In genomic region chr6:42561986-42562385, GRCh38 we compare ENCODE assay signal across 24 cellular contexts. TPM values are rescaled to one million over a fixed set of nuclear protein-coding genes. Genes with fewer than 3 reads are reported as not detected.
DNase-seq lines count a peak whose midpoint lies in the region; ATAC-seq, FAIRE-seq and TF ChIP-seq lines count a peak whose summit lies in the region.
"Had no signal": no experiment of that assay in that cellular context is flagged by ENCODE, and none has a peak within 500 bp of the region (broad histone marks: within the 10 kb centered on the region; RNA-seq: fewer than 3 reads in every experiment).

No MANE protein-coding gene starts in this region.

- H3K4me3 ChIP-seq in HepG2 (replicated peaks in 1 of 3; ENCODE audit: insufficient read depth in 1 of 3, low read depth in 2 of 3, low read length in 3 of 3) (no peak overlapping the region), right lobe of liver (no peak overlapping the region), HEK293 (ENCODE audit: low read depth, low read length) (no peak overlapping the region)
- H3K4me3 ChIP-seq: BLaER1, GM12878 had no signal

- no peak for FAIRE-seq in HepG2 (lab: Jason Lieb, UNC)
- FAIRE-seq: A204.1, GM12878, GM12892, GM18507 had no signal

- H3K9me3 ChIP-seq in HepG2 (ENCODE audit: low read length) (no peaks in the 10 kb centered on the region), right lobe of liver (no peaks in the 10 kb centered on the region), HEK293 (ENCODE audit: control insufficient read depth, insufficient read depth, low read depth, low read length) (no peaks in the 10 kb centered on the region)
- H3K9me3 ChIP-seq: BE2C, BLaER1 had no signal

- H4K20me1 ChIP-seq in HepG2 (ENCODE audit: insufficient read depth, low read length) = 0 out of 2 replicates have a peak, but pooled peaks cover 16% of the 10 kb centered on the region

- peaks cover 27% of the 10 kb centered on the region for H3K79me2 ChIP-seq in HepG2 (ENCODE audit: insufficient read depth, low read length)

- in situ Hi-C loops in HepG2 (cut with HindIII; ENCODE audit: extremely low pct_ligation_motif_present, low pct_unique_long_range_greater_than_20kb) = no loop called here

- intact Hi-C loops in HepG2 (cut with micrococcal nuclease; ENCODE audit: unreplicated experiment) (loop anchor here (10.0 kb wide), 1 partner anchor 183 kb away; the partner anchor contains the start of gene TBCC), right lobe of liver (cut with DNase I) (no loop called here)

- no peak overlapping the region for H2AFZ ChIP-seq in HepG2 (ENCODE audit: low read length)

- no peak for TF ChIP-seq RAD21 in HepG2 (CRISPR knock-in tag; IDR thresholded peaks at IDR 0.05)

- no peak overlapping the region for H3K4me2 ChIP-seq in HepG2 (ENCODE audit: low read depth, low read length)
- H3K4me2 ChIP-seq: BLaER1 had no signal

- TF ChIP-seq POLR2A in HepG2 (IDR thresholded peaks at IDR 0.05; ENCODE audit: insufficient read depth in 1 of 2, low read depth in 2 of 2, low read length in 2 of 2) (no peak), right lobe of liver (IDR thresholded peaks at IDR 0.05) (no peak)

- POLR2A ChIA-PET in HepG2 (lab: Yijun Ruan, JAX) (no interaction called here), HEK293 (lab: Yijun Ruan, JAX) (no interaction called here)

- H3K36me3 ChIP-seq in HepG2 (replicated peaks in 1 of 2; ENCODE audit: control insufficient read depth in 1 of 2, insufficient read depth in 2 of 2, low read length in 2 of 2) (no peaks in the 10 kb centered on the region), right lobe of liver (no peaks in the 10 kb centered on the region), HEK293 (ENCODE audit: control insufficient read depth in 2 of 2, insufficient read depth in 1 of 2, low read length in 2 of 2) (peaks cover 2 to 4% of the 10 kb centered on the region in 2 experiments; a peak in 1 of 3 replicates)

- DNase-seq in HepG2 (ENCODE audit: low spot score) (no peak), right lobe of liver (no peak), NCI-H1105 treated with DMSO at 0.1 percent for 48 hours (lab: John Stamatoyannopoulos, UW) (no peak)
- DNase-seq: 8988T; ACHN; BE2C; C1 segment of cervical spinal cord; CD4-positive, alpha-beta memory T cell; CD4-positive, CD25-positive, alpha-beta regulatory T cell; CD8-positive, alpha-beta memory T cell; COR-L47; DMS 273 treated with DMSO at 0.1 percent for 48 hours; DMS153; DMS79; DND-41; EL; GDM1 had no signal

- ATAC-seq in HepG2 (no peak), right lobe of liver (no peak), HG03095 (IDR thresholded peaks at IDR 0.05; ENCODE audit: unreplicated experiment) (no peak)
- ATAC-seq: GM12878 had no signal

- H3K4me1 ChIP-seq in HepG2 (ENCODE audit: insufficient read depth, low read length) (peaks cover 32% of the 10 kb centered on the region), right lobe of liver (peaks cover 0 to 7% (median 2%) of the 10 kb centered on the region in 4 donors), HEK293 (ENCODE audit: control insufficient read depth, insufficient read depth, low read length) (no peaks in the 10 kb centered on the region)
- H3K4me1 ChIP-seq: BE2C had no signal

- H3K27ac ChIP-seq in HepG2 (ENCODE audit: extremely low read length, insufficient read depth, low read length) (no peak overlapping the region), right lobe of liver (no peak overlapping the region), HEK293 (ENCODE audit: extremely low read depth, low read depth, low read length) (no peak overlapping the region)
- H3K27ac ChIP-seq: BLaER1 had no signal

- CTCF ChIA-PET in HepG2 (lab: Yijun Ruan, JAX; ENCODE audit: low intra/inter-chr PET ratio, low total read pairs) (no interaction called here), HEK293 (lab: Yijun Ruan, JAX) (interaction anchor here (0.6 to 7.4 kb wide), 5 partner anchors 13 to 347 kb away, joined by 3 to 123 read pairs (median 5); no protein-coding TSS in a partner anchor)

- no TSS peak for BruUV-seq in HepG2 (replicated peaks; lab: Mats Ljungman, UMichigan)

- TF ChIP-seq CTCF in HepG2 (CRISPR knock-in tag; IDR thresholded peaks at IDR 0.05) (no peak), right lobe of liver (IDR thresholded peaks at IDR 0.05) (no peak), HEK293 (tag by site-specific recombination; IDR thresholded peaks at IDR 0.05) (no peak)

- TF ChIP-seq EP300 in HepG2 (IDR thresholded peaks at IDR 0.05; ENCODE audit: low read depth in 2 of 2, low read length in 2 of 2) = no peak
- TF ChIP-seq EP300 in HepG2 (CRISPR knock-in tag; IDR thresholded peaks at IDR 0.05; ENCODE audit: borderline replicate concordance) = no peak

- 0% methylated on average over 3 of the region's 3 CpGs for WGBS in HepG2 (ENCODE audit: low lambda C conversion rate)
- 59% methylated on average over 3 of the region's 3 CpGs for WGBS in right lobe of liver (ENCODE audit: insufficient coverage, low coverage, low lambda C conversion rate, missing lambda C conversion rate)

- H3K9ac ChIP-seq in HepG2 (ENCODE audit: insufficient read depth, low read depth, low read length) = no peak overlapping the region
- H3K9ac ChIP-seq: BLaER1 had no signal

- H3K27me3 ChIP-seq in HepG2 (ENCODE audit: control insufficient read depth in 1 of 2, insufficient read depth in 2 of 2, low read length in 2 of 2) (peaks cover 0 to 5% of the 10 kb centered on the region in 2 experiments; a peak in 1 of 5 replicates), right lobe of liver (no peaks in the 10 kb centered on the region)
- H3K27me3 ChIP-seq: BE2C, BLaER1 had no signal

TF ChIP-seq in HepG2, 621 proteins besides CTCF, POLR2A, EP300 and RAD21:
- TF ChIP-seq ZNF121 (CRISPR knock-in tag; IDR thresholded peaks at IDR 0.05) = peak; percentile 64; the same call in 1 of the 2 replicates
- no peak for TF ChIP-seq ZNF143 (CRISPR knock-in tag; IDR thresholded peaks at IDR 0.05)

TF ChIP-seq in HEK293, 187 proteins besides CTCF, POLR2A, EP300 and RAD21:
- TF ChIP-seq ZNF121 (tag by site-specific recombination; IDR thresholded peaks at IDR 0.05) (peak; percentile 81), ZNF169 (tag by site-specific recombination; IDR thresholded peaks at IDR 0.05) (no peak), ZFP3 (tag by site-specific recombination; IDR thresholded peaks at IDR 0.05; ENCODE audit: low read depth) (no peak), MZF1 (tag by site-specific recombination; IDR thresholded peaks at IDR 0.05; ENCODE audit: borderline replicate concordance) (no peak)

RNA-seq across cellular contexts. Expression of gene UBR2, which starts 1.8 kb away (rescaled TPM):
- total RNA-seq in HepG2 (2016; rRNA removed; fragmentation: Illumina TruSeq; extraction: Trizol) = 29.3 and 39.3 TPM in 2 replicates
- total RNA-seq in HepG2 (2016; cell fraction: cytosol; rRNA removed; fragmentation: Illumina TruSeq; extraction: Trizol; ENCODE audit: low read depth) = 4.9 and 5.0 TPM in 2 replicates
- total RNA-seq in HepG2 (2016; cell fraction: insoluble cytoplasmic fraction; rRNA removed; fragmentation: Illumina TruSeq; extraction: Trizol) = 28.5 and 36.6 TPM in 2 replicates
- 5.9 and 6.6 TPM in 2 replicates for total RNA-seq in HepG2 (2016; cell fraction: membrane; rRNA removed; fragmentation: Illumina TruSeq; extraction: Trizol)
- total RNA-seq in HepG2 (2016; cell fraction: nucleus; rRNA removed; fragmentation: Illumina TruSeq; extraction: Trizol) = 33.6 and 38.5 TPM in 2 replicates
- polyA plus RNA-seq in HepG2 (2011; rRNA removed) = 14.8 and 17.6 TPM in 2 replicates
- polyA plus RNA-seq in HepG2 (2011; cell fraction: cytosol; rRNA removed) = 6.1 and 9.3 TPM in 2 replicates
- 21.6 and 22.5 TPM in 2 replicates for polyA plus RNA-seq in HepG2 (2011; cell fraction: nucleus; rRNA removed)
- polyA plus RNA-seq in HepG2 (2012) = 11.2 and 13.1 TPM in 2 replicates
- 0.72 and 0.75 TPM in 2 replicates for polyA plus RNA-seq in HepG2 (2016; cell fraction: cytosol; fragmentation: Illumina TruSeq; extraction: Trizol; ENCODE audit: low read depth)
- polyA plus RNA-seq in HepG2 (2016; cell fraction: insoluble cytoplasmic fraction; fragmentation: Illumina TruSeq; extraction: Trizol; ENCODE audit: low read depth) = 14.8 and 15.8 TPM in 2 replicates
- 1.4 and 1.5 TPM in 2 replicates for polyA plus RNA-seq in HepG2 (2016; cell fraction: membrane; fragmentation: Illumina TruSeq; extraction: Trizol; ENCODE audit: low read depth)
- 28.2 and 31.8 TPM in 2 replicates for polyA plus RNA-seq in HepG2 (2016; cell fraction: nucleus; fragmentation: Illumina TruSeq; extraction: Trizol; ENCODE audit: insufficient read depth, low read depth)
- 16.4 and 17.3 TPM in 2 replicates for polyA minus RNA-seq in HepG2 (2011; rRNA and poly(A)+ RNA removed; ENCODE audit: low replicate concordance)
- polyA minus RNA-seq in HepG2 (2011; cell fraction: cytosol; rRNA and poly(A)+ RNA removed) = 17.6 and 20.7 TPM in 2 replicates
- 50.2 and 58.7 TPM in 2 replicates for polyA minus RNA-seq in HepG2 (2011; cell fraction: nucleus; rRNA and poly(A)+ RNA removed)
- 10 to 100 TPM; 14.0 to 22.8 (median 16.7) TPM for total RNA-seq in right lobe of liver

Comparison
In these comparisons a context has a peak if more than half of its experiments do, and no peak if none do; other contexts are left out.
1. Of the 63 proteins assayed by ChIP-seq in both HepG2 and HEK293: peak only in HepG2: none; only in HEK293: none; in both: ZNF121; in neither: 62.